In the genomic region with DNA sequence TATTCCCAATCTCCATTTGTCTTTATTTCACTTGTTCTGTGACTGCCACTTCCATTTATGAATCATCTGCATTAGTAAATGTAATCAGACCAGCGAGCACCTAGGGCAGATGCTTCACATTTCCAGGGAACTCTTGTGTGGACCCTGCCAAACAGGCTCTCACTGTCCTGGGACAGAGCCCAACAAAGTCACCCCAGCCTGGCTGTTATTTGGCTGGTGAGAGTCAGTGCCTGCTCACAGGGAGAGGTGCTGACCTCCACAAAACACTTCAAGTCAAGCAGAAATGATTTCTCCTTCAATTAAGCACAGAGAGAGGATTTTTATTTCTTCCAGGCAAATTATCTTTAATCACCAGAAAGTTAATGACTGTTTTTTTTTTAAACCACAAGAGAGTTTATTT, we compare ENCODE assay signal across 21 cellular contexts.
DNase-seq lines count a peak whose midpoint lies in the region; ATAC-seq lines count a peak whose summit lies in the region.
"Had no signal": no experiment of that assay in that cellular context is flagged by ENCODE, and none has a peak within 500 bp of the region (broad histone marks: within the 10 kb centered on the region; RNA-seq: fewer than 3 reads in every experiment).

No MANE protein-coding gene starts in this region.

- peak; percentile 67 to 84 for ATAC-seq in right cardiac atrium
- ATAC-seq in GM18909 (IDR thresholded peaks at IDR 0.05; ENCODE audit: poor library complexity, unreplicated experiment), result no peak

- 36% methylated on average over 1 of the region's 1 CpG for WGBS in right cardiac atrium

- no peak overlapping the region for H3K27ac ChIP-seq in right cardiac atrium (ENCODE audit: low read length)

- no peaks in the 10 kb centered on the region for H3K4me1 ChIP-seq in right cardiac atrium (ENCODE audit: control insufficient read depth, insufficient read depth, low read length)
- H3K4me1 ChIP-seq: BE2C had no signal

- in situ Hi-C loops in G401 (cut with HindIII; ENCODE audit: low sequenced_read_pairs) (no loop called here), ACHN (cut with HindIII; ENCODE audit: low pct_ligation_motif_present, low pct_unique_long_range_greater_than_20kb, low sequenced_read_pairs) (no loop called here)

- H3K4me3 ChIP-seq in right cardiac atrium (ENCODE audit: low read length) (no peak overlapping the region), H7 (ENCODE audit: insufficient read depth, low read depth, low read length) (no peak overlapping the region)

- H3K27me3 ChIP-seq in right cardiac atrium (ENCODE audit: control insufficient read depth, insufficient read depth) (no peaks in the 10 kb centered on the region), H7 (ENCODE audit: control insufficient read depth, insufficient read depth, low read length) (no peaks in the 10 kb centered on the region)
- H3K27me3 ChIP-seq: BE2C had no signal

- no peaks in the 10 kb centered on the region for H3K36me3 ChIP-seq in H7 (replicated peaks; ENCODE audit: control insufficient read depth, insufficient read depth, low read length)
- H3K36me3 ChIP-seq: BE2C had no signal

- H3K9me3 ChIP-seq in right cardiac atrium (ENCODE audit: control insufficient read depth, low read length), result peaks cover 2% of the 10 kb centered on the region
- H3K9me3 ChIP-seq: BE2C had no signal

- peak; percentile 53 for DNase-seq in NCI-H1105 treated with DMSO at 0.1 percent for 48 hours (lab: John Stamatoyannopoulos, UW)
- no peak for DNase-seq in NCI-H1105 (lab: John Stamatoyannopoulos, UW)
- DNase-seq in G401 (ENCODE audit: low spot score), result peak; percentile 48
- DNase-seq in right cardiac atrium, result peak in 1 of 3 donors; percentile 51
- DNase-seq in retina, result peak; percentile 59
- DNase-seq in H7, result no peak
- no peak for DNase-seq in ACHN
- DNase-seq: 8988T; BE2C; CD4-positive, CD25-positive, alpha-beta regulatory T cell; COR-L47; DMS153; EL; GOT3; MM.1S; NCI-H1092; NCI-H1694; NCI-H2081 treated with DMSO at 0.1 percent for 48 hours; NCI-H510A; NCI-H82 had no signal

- intact Hi-C loops in right cardiac atrium (cut with DNase I), result no loop called here

Comparison
In these comparisons a context has a peak if more than half of its experiments do, and no peak if none do; other contexts are left out.
1. DNase-seq: peak in NCI-H1105 treated with DMSO at 0.1 percent for 48 hours (single experiment), G401 (single experiment) and retina (single experiment); none in NCI-H1105 (single experiment), H7 (single experiment) and ACHN (single experiment).